Comparison of ENCODE assay signal across 8 cellular contexts in genomic region chr2:164842624-164842966, GRCh38.
DNase-seq lines count a peak whose midpoint lies in the region; ATAC-seq and TF ChIP-seq lines count a peak whose summit lies in the region.

No MANE protein-coding gene starts in this region.

- TF ChIP-seq CTCF in DND-41 (IDR thresholded peaks at IDR 0.05; ENCODE audit: borderline replicate concordance, extremely low read depth, low read length, poor library complexity, severe bottlenecking) (no peak), SU-DHL-6 (IDR thresholded peaks at IDR 0.05; ENCODE audit: insufficient read depth, low read length, poor library complexity, severe bottlenecking) (no peak), retinal pigment epithelial cell (conservative IDR thresholded peaks at IDR 0.05; ENCODE audit: low read depth, low read length) (no peak)

- H3K79me2 ChIP-seq in DND-41 (ENCODE audit: insufficient read depth, low read length) = no peaks in the 10 kb centered on the region
- H3K79me2 ChIP-seq in SU-DHL-6 (ENCODE audit: insufficient read depth, low read length) = no peaks in the 10 kb centered on the region

- no peak overlapping the region; the same call in 1 of the 2 replicates for H2AFZ ChIP-seq in DND-41 (ENCODE audit: low read depth, low read length)
- no peak overlapping the region for H2AFZ ChIP-seq in SU-DHL-6 (ENCODE audit: low read depth, low read length, severe bottlenecking)

- H4K20me1 ChIP-seq in DND-41 (ENCODE audit: insufficient read depth, low read length) (no peaks in the 10 kb centered on the region), SU-DHL-6 (ENCODE audit: low read depth, low read length) (no peaks in the 10 kb centered on the region)

- H3K4me1 ChIP-seq in DND-41 (ENCODE audit: insufficient read depth, low read length) (peaks cover 17% of the 10 kb centered on the region), iPS-15b (ENCODE audit: control insufficient read depth, insufficient read depth, low read length) (peaks cover 2% of the 10 kb centered on the region)

- H3K27me3 ChIP-seq in DND-41 (ENCODE audit: insufficient read depth, low read length, poor library complexity) = peaks cover 27% of the 10 kb centered on the region
- H3K27me3 ChIP-seq in SU-DHL-6 (ENCODE audit: low read length) = no peaks in the 10 kb centered on the region
- peaks cover 13% of the 10 kb centered on the region for H3K27me3 ChIP-seq in iPS-15b (ENCODE audit: control insufficient read depth, insufficient read depth, low read length)

- H3K4me2 ChIP-seq in DND-41 (ENCODE audit: insufficient read depth, low read length) (peak overlapping the region; percentile 89; the same call in 1 of the 2 replicates), SU-DHL-6 (ENCODE audit: low read depth, low read length, poor library complexity, severe bottlenecking) (peak overlapping the region; percentile 56)

- H3K9me2 ChIP-seq in SU-DHL-6 (replicated peaks; ENCODE audit: insufficient read depth, low read length) = no peaks in the 10 kb centered on the region

- no peaks in the 10 kb centered on the region for H3F3A ChIP-seq in SU-DHL-6 (ENCODE audit: insufficient read depth)

- no peak overlapping the region for H3K27ac ChIP-seq in DND-41 (ENCODE audit: low read length)
- H3K27ac ChIP-seq in SU-DHL-6 (ENCODE audit: low read depth, low read length) = no peak overlapping the region

- H3K4me3 ChIP-seq in DND-41 (ENCODE audit: low read depth in 1 of 2, low read length in 2 of 2) (peak overlapping the region in 1 of 2 experiments; percentile 70; a peak in 2 of 4 replicates), SU-DHL-6 (ENCODE audit: insufficient read depth, low read length, poor library complexity, severe bottlenecking) (no peak overlapping the region), iPS-15b (ENCODE audit: low read depth, low read length) (peak overlapping the region; percentile 81), retinal pigment epithelial cell (ENCODE audit: low read length) (peak overlapping the region; percentile 79)

- H3K9me3 ChIP-seq in DND-41 (ENCODE audit: insufficient read depth, low read length, severe bottlenecking) = no peaks in the 10 kb centered on the region
- H3K9me3 ChIP-seq in SU-DHL-6 (ENCODE audit: insufficient read depth, low read length) = no peaks in the 10 kb centered on the region
- no peaks in the 10 kb centered on the region for H3K9me3 ChIP-seq in iPS-15b (ENCODE audit: control insufficient read depth, insufficient read depth, low read length)

- H3K9ac ChIP-seq in DND-41 (ENCODE audit: low read depth, low read length) (peak overlapping the region; percentile 60), SU-DHL-6 (ENCODE audit: low read length) (no peak overlapping the region), iPS-15b (ENCODE audit: low read depth, low read length) (no peak overlapping the region)

- no peaks in the 10 kb centered on the region for H3K36me3 ChIP-seq in DND-41 (ENCODE audit: insufficient read depth, low read length)
- H3K36me3 ChIP-seq in SU-DHL-6 (ENCODE audit: low read length) = no peaks in the 10 kb centered on the region
- no peaks in the 10 kb centered on the region for H3K36me3 ChIP-seq in iPS-15b (ENCODE audit: control insufficient read depth, insufficient read depth, low read length)

- DNase-seq in DND-41 (no peak), retinal pigment epithelial cell (ENCODE audit: low read depth) (no peak), SW 1271 (lab: John Stamatoyannopoulos, UW) (no peak), COR-L47 (lab: John Stamatoyannopoulos, UW) (no peak), middle frontal gyrus (ENCODE audit: extremely low spot score, low spot score) (no peak), SHP77 treated with DMSO at 0.1 percent for 48 hours (lab: John Stamatoyannopoulos, UW) (no peak)

- ATAC-seq in DND-41 (ENCODE audit: insufficient read depth, low read depth) = no peak
